Comparison of ENCODE assay signal across 12 cellular contexts in the genomic region with DNA sequence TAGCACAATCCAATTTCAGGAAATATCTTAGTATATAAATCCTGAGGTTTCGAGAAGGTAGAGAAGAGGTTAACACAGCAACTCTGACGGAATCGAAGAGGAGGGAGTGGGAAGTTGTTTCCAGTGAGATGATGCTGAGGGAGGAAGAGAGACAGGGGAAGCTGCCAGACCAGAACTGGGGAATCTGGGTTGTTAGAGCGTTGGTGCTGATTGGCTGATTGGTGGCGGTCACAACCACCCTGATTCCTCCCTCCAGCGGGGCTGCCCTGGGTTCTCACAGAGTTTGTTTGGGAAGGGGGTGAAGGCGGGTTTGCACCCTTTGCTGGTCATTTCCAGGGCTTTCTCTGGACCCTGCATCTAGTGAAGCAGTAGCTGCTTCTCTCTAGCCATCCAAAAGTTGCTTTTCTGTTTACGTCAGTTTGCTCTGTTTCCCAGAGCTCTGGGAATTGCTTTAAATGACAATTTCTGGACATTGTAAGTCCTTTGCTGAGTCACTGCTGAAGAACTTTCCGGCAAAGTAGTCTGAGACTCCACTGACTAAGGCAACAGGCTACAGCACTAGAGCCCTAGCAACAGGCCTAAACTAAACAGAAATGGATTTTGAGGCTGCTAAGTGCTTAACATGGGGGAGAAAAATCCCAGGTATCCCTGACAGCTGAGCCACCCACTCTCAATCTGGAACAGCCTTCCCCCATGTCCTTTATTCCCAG.
DNase-seq lines count a peak whose midpoint lies in the region; ATAC-seq, FAIRE-seq and TF ChIP-seq lines count a peak whose summit lies in the region.
"Had no signal": no experiment of that assay in that cellular context is flagged by ENCODE, and none has a peak within 500 bp of the region (broad histone marks: within the 10 kb centered on the region; RNA-seq: fewer than 3 reads in every experiment).

No MANE protein-coding gene starts in this region.

- no peak for FAIRE-seq in GM19239 (lab: Jason Lieb, UNC)
- FAIRE-seq: A204.1, GM12892 had no signal

- H3K27ac ChIP-seq in RWPE1 = no peak overlapping the region

- POLR2A ChIA-PET in RWPE1 (lab: Yijun Ruan, JAX; ENCODE audit: low non-redundant PET) = no interaction called here

- peak; percentile 22 for DNase-seq in A172 (ENCODE audit: low spot score)
- peak; percentile 17 for DNase-seq in T1000 (lab: John Stamatoyannopoulos, UW)
- DNase-seq in fibroblast of peridontal ligament (ENCODE audit: extremely low read depth) = peak; percentile 95
- DNase-seq in myocyte (ENCODE audit: low read depth) = peak; percentile 68
- DNase-seq in NCI-H446 (lab: John Stamatoyannopoulos, UW) = no peak
- no peak for DNase-seq in RWPE1 (ENCODE audit: low spot score)
- DNase-seq in GM19239 (ENCODE audit: insufficient read length, low spot score) = no peak
- DNase-seq: midbrain had no signal

- CTCF ChIA-PET in RWPE1 (lab: Yijun Ruan, JAX) = no interaction called here

- no peak for TF ChIP-seq CTCF in RWPE1 (conservative IDR thresholded peaks at IDR 0.05; ENCODE audit: low read depth)

- no peak for ATAC-seq in GM19452 (IDR thresholded peaks at IDR 0.05; ENCODE audit: unreplicated experiment)
- ATAC-seq: activated CD4-positive, CD25-positive, alpha-beta regulatory T cell treated with anti-CD3 and anti-CD28 coated beads, Interleukin-2, amount 50 U/mL, for 24 hours had no signal

Comparison
In these comparisons a context has a peak if more than half of its experiments do, and no peak if none do; other contexts are left out.
1. DNase-seq: peak in A172 (single experiment), T1000 (single experiment), fibroblast of peridontal ligament (single experiment) and myocyte (single experiment); none in NCI-H446 (0 of 2), RWPE1 (single experiment) and GM19239 (single experiment).